ENCODE assay signal across 8 cellular contexts in the genomic region with DNA sequence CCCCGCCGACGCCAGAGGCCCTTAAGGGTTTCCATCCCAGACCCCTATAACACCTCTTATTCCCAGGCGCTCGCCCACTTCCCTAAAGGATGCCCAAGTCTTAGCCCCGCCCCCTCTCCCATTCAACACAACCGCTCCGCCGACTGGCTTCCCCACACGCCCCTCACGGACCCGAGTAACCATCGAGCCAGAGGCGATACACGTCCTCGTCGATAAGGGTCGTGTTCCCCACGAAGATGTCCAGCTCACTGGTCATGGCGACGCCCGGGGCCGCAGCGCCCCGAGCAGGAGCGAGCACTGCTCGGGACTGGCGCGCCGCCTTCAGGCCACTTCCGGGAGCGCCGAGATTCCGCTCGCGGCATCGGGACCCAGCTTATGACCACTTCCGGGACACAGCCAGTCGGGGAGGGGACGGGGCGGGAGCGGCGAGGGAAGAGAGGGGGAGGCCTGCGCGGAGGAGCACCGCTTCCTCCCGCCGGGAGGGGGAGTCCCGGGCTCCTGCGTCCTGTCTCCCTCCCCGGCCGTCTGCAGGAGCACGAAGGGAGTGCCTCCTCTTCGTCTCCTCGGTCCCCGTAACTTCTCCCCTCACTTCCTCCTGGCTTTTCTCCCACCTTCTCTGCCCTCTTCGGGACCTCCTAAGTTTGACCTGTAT. TPM values are rescaled to one million over a fixed set of nuclear protein-coding genes. Genes with fewer than 3 reads are reported as not detected.
A peak's percentile ranks its signal among the peaks of the same experiment; 100 is the strongest.
DNase-seq lines count a peak whose midpoint lies in the region; ATAC-seq, FAIRE-seq and TF ChIP-seq lines count a peak whose summit lies in the region.

TSS of gene FIBP (minus strand) at position 309 of the 652 bp plus-strand sequence. CDS start at position 256, 53 bp downstream.

- peaks cover 45% of the 10 kb centered on the region for H3K4me1 Mint-ChIP-seq in activated naive CD4-positive, alpha-beta T cell treated with anti-CD3 and anti-CD28 coated beads, Interleukin-2, amount 50 U/mL, for 24 hours

- TF ChIP-seq CTCF in HFF-Myc (IDR thresholded peaks at IDR 0.05; ENCODE audit: low read depth, low read length, missing control alignments), result peak; percentile 79
- peak in 2 of 3 donors; percentile 68 to 85 for TF ChIP-seq CTCF in omental fat pad (IDR thresholded peaks at IDR 0.05)

- peak within 1 kb of the TSS; percentile 87 for H3K4me3 ChIP-seq in HFF-Myc (replicated peaks; ENCODE audit: low read depth, low read length)

- peak; percentile 88 for DNase-seq in HFF-Myc (ENCODE audit: extremely low read depth, low read depth)
- peak; percentile 98 for DNase-seq in NCI-H1092 treated with DMSO at 0.1 percent for 48 hours (lab: John Stamatoyannopoulos, UW)
- no peak for DNase-seq in glomerular endothelial cell (ENCODE audit: extremely low read depth, low read depth, low spot score)
- DNase-seq in omental fat pad (ENCODE audit: low spot score), result peak; percentile 91

- no peaks in the 10 kb centered on the region for H3K9me3 Mint-ChIP-seq in activated naive CD4-positive, alpha-beta T cell treated with anti-CD3 and anti-CD28 coated beads, Interleukin-2, amount 50 U/mL, for 24 hours

- peak; percentile 63 for FAIRE-seq in G401.6 (lab: Jason Lieb, UNC)

- ATAC-seq in SK-N-SH treated with all-trans-retinoic acid at 6 μM for 48 hours (peak; percentile 73), omental fat pad (ENCODE audit: low FRiP score) (peak; percentile 75)

- H3K27ac ChIP-seq in temporal lobe (ENCODE audit: low read depth, low read length), result peak within 1 kb of the TSS; percentile 94

- peak within 1 kb of the TSS; percentile 98 for H3K4me3 Mint-ChIP-seq in activated naive CD4-positive, alpha-beta T cell treated with anti-CD3 and anti-CD28 coated beads, Interleukin-2, amount 50 U/mL, for 24 hours

- H3K27me3 Mint-ChIP-seq in activated naive CD4-positive, alpha-beta T cell treated with anti-CD3 and anti-CD28 coated beads, Interleukin-2, amount 50 U/mL, for 24 hours, result no peaks in the 10 kb centered on the region

- H3K27ac Mint-ChIP-seq in activated naive CD4-positive, alpha-beta T cell treated with anti-CD3 and anti-CD28 coated beads, Interleukin-2, amount 50 U/mL, for 24 hours, result peak within 1 kb of the TSS; percentile 83

- H3K36me3 Mint-ChIP-seq in activated naive CD4-positive, alpha-beta T cell treated with anti-CD3 and anti-CD28 coated beads, Interleukin-2, amount 50 U/mL, for 24 hours, result peaks cover 11% of the 10 kb centered on the region

TF ChIP-seq in SK-N-SH treated with all-trans-retinoic acid at 6 μM for 48 hours, 23 proteins besides CTCF, POLR2A, EP300 and RAD21:
- TF ChIP-seq RARB (CRISPR knock-in tag; IDR thresholded peaks at IDR 0.05) (no peak), ZFP3 (CRISPR knock-in tag; IDR thresholded peaks at IDR 0.05) (0 out of 2 replicates have a peak, but pooled peaks have one; percentile 15), GLIS3 (CRISPR knock-in tag; IDR thresholded peaks at IDR 0.05) (no peak), TOX (CRISPR knock-in tag; IDR thresholded peaks at IDR 0.05; ENCODE audit: borderline replicate concordance) (no peak), TSHZ2 (CRISPR knock-in tag; IDR thresholded peaks at IDR 0.05) (no peak)

RNA-seq across cellular contexts. Expression of gene FIBP, which starts in this region (rescaled TPM):
- total RNA-seq in glomerular endothelial cell (131 and 158 TPM in 2 replicates), omental fat pad (10 to 100 TPM; 48.8 to 66.4 (median 54.6) TPM), temporal lobe (109 TPM)
